1 cellular context compared by ENCODE assay signal in genomic region chr7:121395494-121395960, GRCh38.
A peak's percentile ranks its signal among the peaks of the same experiment; 100 is the strongest.
TF ChIP-seq lines count a peak whose summit lies in the region.

No MANE protein-coding gene starts in this region.

TF ChIP-seq in HEK293, 187 proteins besides CTCF, POLR2A, EP300 and RAD21 (continued from another document):
- no peak for TF ChIP-seq ZSCAN4 (tag by site-specific recombination; IDR thresholded peaks at IDR 0.05)
- TF ChIP-seq ZNF23 (tag by site-specific recombination; IDR thresholded peaks at IDR 0.05; ENCODE audit: borderline replicate concordance), result no peak
- TF ChIP-seq OVOL3 (tag by site-specific recombination; IDR thresholded peaks at IDR 0.05), result no peak
- no peak for TF ChIP-seq ZNF785 (tag by site-specific recombination; IDR thresholded peaks at IDR 0.05)
- TF ChIP-seq ZNF558 (tag by site-specific recombination; IDR thresholded peaks at IDR 0.05), result no peak
- TF ChIP-seq ZNF24 (tag by site-specific recombination; IDR thresholded peaks at IDR 0.05), result no peak
- TF ChIP-seq ZIC2 (tag by site-specific recombination; IDR thresholded peaks at IDR 0.05), result peak; percentile 62
- no peak for TF ChIP-seq ZNF624 (tag by site-specific recombination; IDR thresholded peaks at IDR 0.05)
- no peak for TF ChIP-seq ZNF221 (tag by site-specific recombination; IDR thresholded peaks at IDR 0.05; ENCODE audit: borderline replicate concordance)
- TF ChIP-seq, protein P1, sequence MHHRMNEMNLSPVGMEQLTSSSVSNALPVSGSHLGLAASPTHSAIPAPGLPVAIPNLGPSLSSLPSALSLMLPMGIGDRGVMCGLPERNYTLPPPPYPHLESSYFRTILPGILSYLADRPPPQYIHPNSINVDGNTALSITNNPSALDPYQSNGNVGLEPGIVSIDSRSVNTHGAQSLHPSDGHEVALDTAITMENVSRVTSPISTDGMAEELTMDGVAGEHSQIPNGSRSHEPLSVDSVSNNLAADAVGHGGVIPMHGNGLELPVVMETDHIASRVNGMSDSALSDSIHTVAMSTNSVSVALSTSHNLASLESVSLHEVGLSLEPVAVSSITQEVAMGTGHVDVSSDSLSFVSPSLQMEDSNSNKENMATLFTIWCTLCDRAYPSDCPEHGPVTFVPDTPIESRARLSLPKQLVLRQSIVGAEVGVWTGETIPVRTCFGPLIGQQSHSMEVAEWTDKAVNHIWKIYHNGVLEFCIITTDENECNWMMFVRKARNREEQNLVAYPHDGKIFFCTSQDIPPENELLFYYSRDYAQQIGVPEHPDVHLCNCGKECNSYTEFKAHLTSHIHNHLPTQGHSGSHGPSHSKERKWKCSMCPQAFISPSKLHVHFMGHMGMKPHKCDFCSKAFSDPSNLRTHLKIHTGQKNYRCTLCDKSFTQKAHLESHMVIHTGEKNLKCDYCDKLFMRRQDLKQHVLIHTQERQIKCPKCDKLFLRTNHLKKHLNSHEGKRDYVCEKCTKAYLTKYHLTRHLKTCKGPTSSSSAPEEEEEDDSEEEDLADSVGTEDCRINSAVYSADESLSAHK (tag by site-specific recombination; IDR thresholded peaks at IDR 0.05), result 0 out of 2 replicates have a peak, but pooled peaks have one; percentile 26
- TF ChIP-seq IKZF3 (tag by site-specific recombination; IDR thresholded peaks at IDR 0.05), result 0 out of 2 replicates have a peak, but pooled peaks have one; percentile 9
- TF ChIP-seq KLF10 (tag by site-specific recombination; IDR thresholded peaks at IDR 0.05), result no peak
- no peak for TF ChIP-seq ZNF239 (tag by site-specific recombination; IDR thresholded peaks at IDR 0.05)
- TF ChIP-seq ZFHX2 (tag by site-specific recombination; conservative IDR thresholded peaks at IDR 0.05), result no peak
- TF ChIP-seq BCL6B (tag by site-specific recombination; IDR thresholded peaks at IDR 0.05), result no peak
- TF ChIP-seq ZNF571 (tag by site-specific recombination; IDR thresholded peaks at IDR 0.05), result no peak
- TF ChIP-seq ZNF600 (tag by site-specific recombination; IDR thresholded peaks at IDR 0.05), result peak; percentile 39; the same call in 1 of the 2 replicates
- TF ChIP-seq ZNF335 (tag by site-specific recombination; conservative IDR thresholded peaks at IDR 0.05), result peak; percentile 68; the same call in 1 of the 2 replicates
- TF ChIP-seq, protein P2, sequence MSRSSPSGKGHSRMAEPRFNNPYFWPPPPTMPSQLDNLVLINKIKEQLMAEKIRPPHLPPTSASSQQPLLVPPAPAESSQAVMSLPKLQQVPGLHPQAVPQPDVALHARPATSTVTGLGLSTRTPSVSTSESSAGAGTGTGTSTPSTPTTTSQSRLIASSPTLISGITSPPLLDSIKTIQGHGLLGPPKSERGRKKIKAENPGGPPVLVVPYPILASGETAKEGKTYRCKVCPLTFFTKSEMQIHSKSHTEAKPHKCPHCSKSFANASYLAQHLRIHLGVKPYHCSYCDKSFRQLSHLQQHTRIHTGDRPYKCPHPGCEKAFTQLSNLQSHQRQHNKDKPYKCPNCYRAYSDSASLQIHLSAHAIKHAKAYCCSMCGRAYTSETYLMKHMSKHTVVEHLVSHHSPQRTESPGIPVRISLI (tag by site-specific recombination; IDR thresholded peaks at IDR 0.05), result peak; percentile 70; the same call in 1 of the 2 replicates
- no peak for TF ChIP-seq HOXA7 (CRISPR knock-in tag; IDR thresholded peaks at IDR 0.05; ENCODE audit: borderline replicate concordance)
- peak; percentile 57 for TF ChIP-seq ZNF366 (tag by site-specific recombination; conservative IDR thresholded peaks at IDR 0.05)
- TF ChIP-seq, protein P3, sequence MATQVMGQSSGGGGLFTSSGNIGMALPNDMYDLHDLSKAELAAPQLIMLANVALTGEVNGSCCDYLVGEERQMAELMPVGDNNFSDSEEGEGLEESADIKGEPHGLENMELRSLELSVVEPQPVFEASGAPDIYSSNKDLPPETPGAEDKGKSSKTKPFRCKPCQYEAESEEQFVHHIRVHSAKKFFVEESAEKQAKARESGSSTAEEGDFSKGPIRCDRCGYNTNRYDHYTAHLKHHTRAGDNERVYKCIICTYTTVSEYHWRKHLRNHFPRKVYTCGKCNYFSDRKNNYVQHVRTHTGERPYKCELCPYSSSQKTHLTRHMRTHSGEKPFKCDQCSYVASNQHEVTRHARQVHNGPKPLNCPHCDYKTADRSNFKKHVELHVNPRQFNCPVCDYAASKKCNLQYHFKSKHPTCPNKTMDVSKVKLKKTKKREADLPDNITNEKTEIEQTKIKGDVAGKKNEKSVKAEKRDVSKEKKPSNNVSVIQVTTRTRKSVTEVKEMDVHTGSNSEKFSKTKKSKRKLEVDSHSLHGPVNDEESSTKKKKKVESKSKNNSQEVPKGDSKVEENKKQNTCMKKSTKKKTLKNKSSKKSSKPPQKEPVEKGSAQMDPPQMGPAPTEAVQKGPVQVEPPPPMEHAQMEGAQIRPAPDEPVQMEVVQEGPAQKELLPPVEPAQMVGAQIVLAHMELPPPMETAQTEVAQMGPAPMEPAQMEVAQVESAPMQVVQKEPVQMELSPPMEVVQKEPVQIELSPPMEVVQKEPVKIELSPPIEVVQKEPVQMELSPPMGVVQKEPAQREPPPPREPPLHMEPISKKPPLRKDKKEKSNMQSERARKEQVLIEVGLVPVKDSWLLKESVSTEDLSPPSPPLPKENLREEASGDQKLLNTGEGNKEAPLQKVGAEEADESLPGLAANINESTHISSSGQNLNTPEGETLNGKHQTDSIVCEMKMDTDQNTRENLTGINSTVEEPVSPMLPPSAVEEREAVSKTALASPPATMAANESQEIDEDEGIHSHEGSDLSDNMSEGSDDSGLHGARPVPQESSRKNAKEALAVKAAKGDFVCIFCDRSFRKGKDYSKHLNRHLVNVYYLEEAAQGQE (tag by site-specific recombination; IDR thresholded peaks at IDR 0.05), result peak; percentile 47; the same call in 1 of the 2 replicates
- TF ChIP-seq, protein P4, sequence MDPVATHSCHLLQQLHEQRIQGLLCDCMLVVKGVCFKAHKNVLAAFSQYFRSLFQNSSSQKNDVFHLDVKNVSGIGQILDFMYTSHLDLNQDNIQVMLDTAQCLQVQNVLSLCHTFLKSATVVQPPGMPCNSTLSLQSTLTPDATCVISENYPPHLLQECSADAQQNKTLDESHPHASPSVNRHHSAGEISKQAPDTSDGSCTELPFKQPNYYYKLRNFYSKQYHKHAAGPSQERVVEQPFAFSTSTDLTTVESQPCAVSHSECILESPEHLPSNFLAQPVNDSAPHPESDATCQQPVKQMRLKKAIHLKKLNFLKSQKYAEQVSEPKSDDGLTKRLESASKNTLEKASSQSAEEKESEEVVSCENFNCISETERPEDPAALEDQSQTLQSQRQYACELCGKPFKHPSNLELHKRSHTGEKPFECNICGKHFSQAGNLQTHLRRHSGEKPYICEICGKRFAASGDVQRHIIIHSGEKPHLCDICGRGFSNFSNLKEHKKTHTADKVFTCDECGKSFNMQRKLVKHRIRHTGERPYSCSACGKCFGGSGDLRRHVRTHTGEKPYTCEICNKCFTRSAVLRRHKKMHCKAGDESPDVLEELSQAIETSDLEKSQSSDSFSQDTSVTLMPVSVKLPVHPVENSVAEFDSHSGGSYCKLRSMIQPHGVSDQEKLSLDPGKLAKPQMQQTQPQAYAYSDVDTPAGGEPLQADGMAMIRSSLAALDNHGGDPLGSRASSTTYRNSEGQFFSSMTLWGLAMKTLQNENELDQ (tag by site-specific recombination; IDR thresholded peaks at IDR 0.05; ENCODE audit: low read depth), result no peak
- TF ChIP-seq SCRT2 (tag by site-specific recombination; IDR thresholded peaks at IDR 0.05), result no peak
- TF ChIP-seq ZNF138 (tag by site-specific recombination; IDR thresholded peaks at IDR 0.05; ENCODE audit: borderline replicate concordance), result no peak
- no peak for TF ChIP-seq ZNF157 (tag by site-specific recombination; IDR thresholded peaks at IDR 0.05)
- TF ChIP-seq HIC1 (tag by site-specific recombination; IDR thresholded peaks at IDR 0.05), result peak; percentile 42; the same call in 1 of the 2 replicates
- 0 out of 2 replicates have a peak, but pooled peaks have one; percentile 31 for TF ChIP-seq BCL11B (tag by site-specific recombination; IDR thresholded peaks at IDR 0.05; ENCODE audit: low read depth)
- TF ChIP-seq ZNF639 (tag by site-specific recombination; IDR thresholded peaks at IDR 0.05), result 0 out of 2 replicates have a peak, but pooled peaks have one; percentile 38
- TF ChIP-seq ZBTB21 (tag by site-specific recombination; IDR thresholded peaks at IDR 0.05), result no peak
- TF ChIP-seq, protein P5, sequence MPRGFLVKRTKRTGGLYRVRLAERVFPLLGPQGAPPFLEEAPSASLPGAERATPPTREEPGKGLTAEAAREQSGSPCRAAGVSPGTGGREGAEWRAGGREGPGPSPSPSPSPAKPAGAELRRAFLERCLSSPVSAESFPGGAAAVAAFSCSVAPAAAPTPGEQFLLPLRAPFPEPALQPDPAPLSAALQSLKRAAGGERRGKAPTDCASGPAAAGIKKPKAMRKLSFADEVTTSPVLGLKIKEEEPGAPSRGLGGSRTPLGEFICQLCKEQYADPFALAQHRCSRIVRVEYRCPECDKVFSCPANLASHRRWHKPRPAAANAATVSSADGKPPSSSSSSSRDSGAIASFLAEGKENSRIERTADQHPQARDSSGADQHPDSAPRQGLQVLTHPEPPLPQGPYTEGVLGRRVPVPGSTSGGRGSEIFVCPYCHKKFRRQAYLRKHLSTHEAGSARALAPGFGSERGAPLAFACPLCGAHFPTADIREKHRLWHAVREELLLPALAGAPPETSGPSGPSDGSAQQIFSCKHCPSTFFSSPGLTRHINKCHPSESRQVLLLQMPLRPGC (tag by site-specific recombination; IDR thresholded peaks at IDR 0.05), result peak; percentile 33; the same call in 1 of the 2 replicates
- no peak for TF ChIP-seq ZNF521 (tag by site-specific recombination; IDR thresholded peaks at IDR 0.05)
- TF ChIP-seq ZNF501 (tag by site-specific recombination; IDR thresholded peaks at IDR 0.05), result no peak
- TF ChIP-seq KLF9 (tag by site-specific recombination; IDR thresholded peaks at IDR 0.05; ENCODE audit: low read depth), result no peak
- TF ChIP-seq ZBTB8A (tag by site-specific recombination; IDR thresholded peaks at IDR 0.05), result no peak
- peak; percentile 37; the same call in 1 of the 2 replicates for TF ChIP-seq PRDM1 (tag by site-specific recombination; IDR thresholded peaks at IDR 0.05)
- TF ChIP-seq ZNF544 (tag by site-specific recombination; IDR thresholded peaks at IDR 0.05), result no peak
- TF ChIP-seq SALL2 (tag by site-specific recombination; IDR thresholded peaks at IDR 0.05; ENCODE audit: borderline replicate concordance), result no peak
- no peak for TF ChIP-seq ZNF391 (tag by site-specific recombination; IDR thresholded peaks at IDR 0.05; ENCODE audit: borderline replicate concordance, low read depth)
